ENCODE assay signal across 25 cellular contexts in the genomic region with DNA sequence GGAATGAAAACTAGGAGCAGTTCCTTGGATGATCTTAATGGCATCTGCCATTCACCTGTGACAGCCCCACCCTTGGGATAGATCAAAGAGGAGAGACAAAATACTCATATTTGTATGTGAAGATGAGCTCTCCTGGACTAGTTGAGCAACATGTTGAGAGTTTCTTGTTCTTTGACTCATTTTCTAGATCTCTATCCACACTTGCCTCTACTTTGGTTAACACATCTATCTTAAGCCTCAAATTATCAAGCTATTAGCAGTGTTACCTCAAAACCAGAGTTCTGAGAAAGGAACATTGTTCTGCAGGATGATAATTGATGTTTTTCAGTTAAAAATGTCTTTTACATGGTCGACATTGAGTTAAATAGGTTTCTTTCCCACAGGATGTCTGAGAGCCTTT.
DNase-seq lines count a peak whose midpoint lies in the region; ATAC-seq lines count a peak whose summit lies in the region.
"Had no signal": no experiment of that assay in that cellular context is flagged by ENCODE, and none has a peak within 500 bp of the region (broad histone marks: within the 10 kb centered on the region; RNA-seq: fewer than 3 reads in every experiment).

No MANE protein-coding gene starts in this region.

- H3K4me3 Mint-ChIP-seq in activated CD8-positive, alpha-beta memory T cell treated with anti-CD3 and anti-CD28 coated beads, Interleukin-2, amount 10 ng/mL, durations not matched to agents 7 days and 5 days = no peak overlapping the region
- no peak overlapping the region for H3K4me3 Mint-ChIP-seq in T-cell
- H3K4me3 Mint-ChIP-seq in activated T-helper 2 cell treated with anti-CD3 and anti-CD28 coated beads, Interferon-gamma antibody, Interleukin-2, Interleukin-4, amounts not matched to agents 10 μg/mL and 5 μg/mL and 100 μg/mL, durations not matched to agents 14 hours and 24 hours and 36 hours (ENCODE audit: low read depth) = no peak overlapping the region
- peak overlapping the region; percentile 86 for H3K4me3 Mint-ChIP-seq in natural killer cell treated with Interleukin-12 subunit alpha and Interleukin-12 subunit beta and Interleukin-15 and Interleukin-18, amount 100 ng/mL, for 72 hours
- H3K4me3 Mint-ChIP-seq: CD4-positive, CD25-positive, alpha-beta regulatory T cell; HFFc6; neural progenitor cell had no signal

- H3K27ac Mint-ChIP-seq in activated CD8-positive, alpha-beta memory T cell treated with anti-CD3 and anti-CD28 coated beads, Interleukin-2, amount 10 ng/mL, durations not matched to agents 7 days and 5 days = peak overlapping the region; percentile 71
- H3K27ac Mint-ChIP-seq in T-cell = peak overlapping the region; percentile 3 to 37
- peak overlapping the region; percentile 90 for H3K27ac Mint-ChIP-seq in activated T-helper 2 cell treated with anti-CD3 and anti-CD28 coated beads, Interferon-gamma antibody, Interleukin-2, Interleukin-4, amounts not matched to agents 10 μg/mL and 5 μg/mL and 100 μg/mL, durations not matched to agents 14 hours and 24 hours and 36 hours
- peak overlapping the region; percentile 90 to 95 for H3K27ac Mint-ChIP-seq in natural killer cell treated with Interleukin-12 subunit alpha and Interleukin-12 subunit beta and Interleukin-15 and Interleukin-18, amount 100 ng/mL, for 72 hours
- H3K27ac Mint-ChIP-seq: CD4-positive, CD25-positive, alpha-beta regulatory T cell; HFFc6; neural progenitor cell had no signal

- H3K9me3 Mint-ChIP-seq in activated CD8-positive, alpha-beta memory T cell treated with anti-CD3 and anti-CD28 coated beads, Interleukin-2, amount 10 ng/mL, durations not matched to agents 7 days and 5 days (ENCODE audit: low read depth) = no peaks in the 10 kb centered on the region
- no peaks in the 10 kb centered on the region for H3K9me3 Mint-ChIP-seq in T-cell
- no peaks in the 10 kb centered on the region for H3K9me3 Mint-ChIP-seq in activated T-helper 2 cell treated with anti-CD3 and anti-CD28 coated beads, Interferon-gamma antibody, Interleukin-2, Interleukin-4, amounts not matched to agents 10 μg/mL and 5 μg/mL and 100 μg/mL, durations not matched to agents 14 hours and 24 hours and 36 hours
- no peaks in the 10 kb centered on the region for H3K9me3 Mint-ChIP-seq in natural killer cell treated with Interleukin-12 subunit alpha and Interleukin-12 subunit beta and Interleukin-15 and Interleukin-18, amount 100 ng/mL, for 72 hours
- H3K9me3 Mint-ChIP-seq: CD4-positive, CD25-positive, alpha-beta regulatory T cell; HFFc6 had no signal

- no peak for DNase-seq in activated CD8-positive, alpha-beta memory T cell treated with anti-CD3 and anti-CD28 coated beads, Interleukin-2, amount 10 ng/mL, durations not matched to agents 7 days and 5 days
- no peak for DNase-seq in activated CD8-positive, alpha-beta memory T cell treated with anti-CD3 and anti-CD28 coated beads for 24 hours
- no peak for DNase-seq in T-cell
- no peak for DNase-seq in activated T-helper 2 cell treated with anti-CD3 and anti-CD28 coated beads, Interferon-gamma antibody, Interleukin-2, Interleukin-4, amounts not matched to agents 10 μg/mL and 5 μg/mL and 100 μg/mL, durations not matched to agents 14 hours and 24 hours and 36 hours (ENCODE audit: low spot score)
- no peak for DNase-seq in natural killer cell treated with Interleukin-12 subunit alpha and Interleukin-12 subunit beta and Interleukin-15 and Interleukin-18, amount 100 ng/mL, for 72 hours (ENCODE audit: low spot score)
- no peak for DNase-seq in NCI-H2107 treated with DMSO at 0.1 percent for 48 hours (lab: John Stamatoyannopoulos, UW; ENCODE audit: unreplicated experiment)
- DNase-seq in posterior cingulate gyrus = no peak
- no peak for DNase-seq in NCI-H1417 (lab: John Stamatoyannopoulos, UW)
- DNase-seq: activated naive CD4-positive, alpha-beta T cell treated with anti-CD3 and anti-CD28 coated beads, Interleukin-2, amount 50 U/mL, for 16 hours; CD4-positive, CD25-positive, alpha-beta regulatory T cell; DMS79 treated with DMSO at 0.1 percent for 48 hours; GDM1; HFFc6; islet precursor cell; left ventricle myocardium inferior; mesenchymal stem cell; NCI-H1694; NCI-H446; NCI-H774; Right ventricle myocardium superior; stomach; thyroid gland; uterus had no signal

- POLR2A ChIA-PET in T-cell (lab: Charles Lee) = no interaction called here

- peaks cover 52% of the 10 kb centered on the region for H3K4me1 Mint-ChIP-seq in activated CD8-positive, alpha-beta memory T cell treated with anti-CD3 and anti-CD28 coated beads, Interleukin-2, amount 10 ng/mL, durations not matched to agents 7 days and 5 days
- peaks cover 25 to 47% (median 43%) of the 10 kb centered on the region in 3 donors for H3K4me1 Mint-ChIP-seq in T-cell
- H3K4me1 Mint-ChIP-seq in activated T-helper 2 cell treated with anti-CD3 and anti-CD28 coated beads, Interferon-gamma antibody, Interleukin-2, Interleukin-4, amounts not matched to agents 10 μg/mL and 5 μg/mL and 100 μg/mL, durations not matched to agents 14 hours and 24 hours and 36 hours (ENCODE audit: low read depth) = peaks cover 33% of the 10 kb centered on the region
- peaks cover 40 to 45% of the 10 kb centered on the region in 2 donors for H3K4me1 Mint-ChIP-seq in natural killer cell treated with Interleukin-12 subunit alpha and Interleukin-12 subunit beta and Interleukin-15 and Interleukin-18, amount 100 ng/mL, for 72 hours (ENCODE audit: low read depth in 2 of 2)

- H3K36me3 Mint-ChIP-seq in activated CD8-positive, alpha-beta memory T cell treated with anti-CD3 and anti-CD28 coated beads, Interleukin-2, amount 10 ng/mL, durations not matched to agents 7 days and 5 days = peaks cover 2% of the 10 kb centered on the region
- no peaks in the 10 kb centered on the region for H3K36me3 Mint-ChIP-seq in T-cell
- H3K36me3 Mint-ChIP-seq in activated T-helper 2 cell treated with anti-CD3 and anti-CD28 coated beads, Interferon-gamma antibody, Interleukin-2, Interleukin-4, amounts not matched to agents 10 μg/mL and 5 μg/mL and 100 μg/mL, durations not matched to agents 14 hours and 24 hours and 36 hours (ENCODE audit: low read depth) = no peaks in the 10 kb centered on the region
- no peaks in the 10 kb centered on the region for H3K36me3 Mint-ChIP-seq in natural killer cell treated with Interleukin-12 subunit alpha and Interleukin-12 subunit beta and Interleukin-15 and Interleukin-18, amount 100 ng/mL, for 72 hours
- H3K36me3 Mint-ChIP-seq: CD4-positive, CD25-positive, alpha-beta regulatory T cell had no signal

- ATAC-seq in activated CD8-positive, alpha-beta memory T cell treated with anti-CD3 and anti-CD28 coated beads, Interleukin-2, amount 10 ng/mL, durations not matched to agents 7 days and 5 days = peak; percentile 44
- ATAC-seq in T-cell (replicated peaks in 1 of 4) = no peak
- peak; percentile 77 to 81 for ATAC-seq in natural killer cell treated with Interleukin-12 subunit alpha and Interleukin-12 subunit beta and Interleukin-15 and Interleukin-18, amount 100 ng/mL, for 72 hours
- ATAC-seq: Panc1 had no signal

- intact Hi-C loops in activated T-helper 2 cell treated with anti-CD3 and anti-CD28 coated beads, Interferon-gamma antibody, Interleukin-2, Interleukin-4, amounts not matched to agents 10 μg/mL and 5 μg/mL and 100 μg/mL, durations not matched to agents 14 hours and 24 hours and 36 hours (cut with micrococcal nuclease) = loop anchor here (2.0 kb wide), 1 partner anchor 275 kb away; no protein-coding TSS in a partner anchor
- intact Hi-C loops in posterior cingulate gyrus (cut with DNase I) = no loop called here

- no peaks in the 10 kb centered on the region for H3K27me3 Mint-ChIP-seq in activated CD8-positive, alpha-beta memory T cell treated with anti-CD3 and anti-CD28 coated beads, Interleukin-2, amount 10 ng/mL, durations not matched to agents 7 days and 5 days
- peaks cover 0 to 16% of the 10 kb centered on the region in 2 donors for H3K27me3 Mint-ChIP-seq in T-cell
- no peaks in the 10 kb centered on the region for H3K27me3 Mint-ChIP-seq in activated T-helper 2 cell treated with anti-CD3 and anti-CD28 coated beads, Interferon-gamma antibody, Interleukin-2, Interleukin-4, amounts not matched to agents 10 μg/mL and 5 μg/mL and 100 μg/mL, durations not matched to agents 14 hours and 24 hours and 36 hours (ENCODE audit: low read depth)
- peaks cover 0 to 3% of the 10 kb centered on the region in 2 donors for H3K27me3 Mint-ChIP-seq in natural killer cell treated with Interleukin-12 subunit alpha and Interleukin-12 subunit beta and Interleukin-15 and Interleukin-18, amount 100 ng/mL, for 72 hours

- CTCF ChIA-PET in activated CD8-positive, alpha-beta memory T cell treated with anti-CD3 and anti-CD28 coated beads, Interleukin-2, amount 10 ng/mL, durations not matched to agents 7 days and 5 days (lab: Charles Lee) = interaction anchor here (1.4 kb wide), 1 partner anchor 21 kb away, joined by 3 read pairs; no protein-coding TSS in a partner anchor
- CTCF ChIA-PET in T-cell (lab: Charles Lee) = interaction anchor here in 1 of 2 donors (0.6 kb wide), 1 partner anchor 96 kb away, joined by 3 read pairs; no protein-coding TSS in a partner anchor

Comparison
In these comparisons a context has a peak if more than half of its experiments do, and no peak if none do; other contexts are left out.
1. ATAC-seq: peak in activated CD8-positive, alpha-beta memory T cell treated with anti-CD3 and anti-CD28 coated beads, Interleukin-2, amount 10 ng/mL, durations not matched to agents 7 days and 5 days (single experiment) and natural killer cell treated with Interleukin-12 subunit alpha and Interleukin-12 subunit beta and Interleukin-15 and Interleukin-18, amount 100 ng/mL, for 72 hours (2 of 2); none in T-cell (0 of 4).
2. H3K27ac Mint-ChIP-seq: peak in every context shown above with its lines; median percentile 92 in natural killer cell treated with Interleukin-12 subunit alpha and Interleukin-12 subunit beta and Interleukin-15 and Interleukin-18, amount 100 ng/mL, for 72 hours; 90 in activated T-helper 2 cell treated with anti-CD3 and anti-CD28 coated beads, Interferon-gamma antibody, Interleukin-2, Interleukin-4, amounts not matched to agents 10 μg/mL and 5 μg/mL and 100 μg/mL, durations not matched to agents 14 hours and 24 hours and 36 hours; 71 in activated CD8-positive, alpha-beta memory T cell treated with anti-CD3 and anti-CD28 coated beads, Interleukin-2, amount 10 ng/mL, durations not matched to agents 7 days and 5 days; 20 in T-cell.